In the genomic region with DNA sequence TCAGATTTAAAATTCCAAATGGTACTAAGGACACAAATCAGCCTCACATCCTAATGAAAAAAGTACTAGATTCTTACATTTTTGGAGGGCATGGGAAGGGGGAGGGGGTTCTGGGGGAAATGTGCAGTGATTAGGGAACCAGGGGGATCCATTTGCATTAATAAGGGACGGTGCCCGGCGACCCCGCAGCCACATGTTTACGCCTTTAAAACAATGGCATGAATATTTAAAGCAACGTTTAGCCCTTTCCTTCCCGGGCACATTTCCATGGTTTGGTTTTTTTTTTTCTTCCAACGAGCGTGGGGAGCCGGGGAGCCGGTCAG, we compare ENCODE assay signal across 8 cellular contexts. TPM values are rescaled to one million over a fixed set of nuclear protein-coding genes. Genes with fewer than 3 reads are reported as not detected.
A peak's percentile ranks its signal among the peaks of the same experiment; 100 is the strongest.
DNase-seq lines count a peak whose midpoint lies in the region; TF ChIP-seq lines count a peak whose summit lies in the region.

No MANE protein-coding gene starts in this region.

- peak overlapping the region; percentile 74 for H3K27ac ChIP-seq in SJCRH30
- peak overlapping the region; percentile 95 for H3K27ac ChIP-seq in rectal smooth muscle tissue (ENCODE audit: low read depth, low read length)

- no peak for TF ChIP-seq CTCF in GM12875 (IDR thresholded peaks at IDR 0.05; ENCODE audit: borderline replicate concordance, insufficient read depth, low read depth, low read length)

- H3K9ac ChIP-seq in rectal smooth muscle tissue (ENCODE audit: low read length), result peak overlapping the region; percentile 80

- peak overlapping the region; percentile 61 for H3K4me3 ChIP-seq in GM12875 (ENCODE audit: low read depth, low read length)
- H3K4me3 ChIP-seq in SJCRH30, result peak overlapping the region; percentile 72
- peak overlapping the region; percentile 80 for H3K4me3 ChIP-seq in rectal smooth muscle tissue (ENCODE audit: low read length)

- H3K4me1 ChIP-seq in SJCRH30 (peaks cover 8% of the 10 kb centered on the region; the same call in 1 of the 2 replicates), rectal smooth muscle tissue (ENCODE audit: control insufficient read depth, insufficient read depth, low read length) (peaks cover 2% of the 10 kb centered on the region)

- DNase-seq in SJCRH30 (peak; percentile 10 to 27), fibroblast of peridontal ligament (ENCODE audit: extremely low read depth) (peak; percentile 13), occipital lobe (lab: John Stamatoyannopoulos, UW) (no peak), kidney tubule cell (ENCODE audit: low spot score) (no peak), SHP77 (lab: John Stamatoyannopoulos, UW) (no peak)
- no peak for DNase-seq in activated effector memory CD4-positive, alpha-beta T cell treated with anti-CD3 and anti-CD28 coated beads, Interleukin-2, amount 50 U/mL, for 16 hours

- H3K9me3 ChIP-seq in SJCRH30 (replicated peaks), result no peaks in the 10 kb centered on the region

- H3K27me3 ChIP-seq in SJCRH30, result no peaks in the 10 kb centered on the region
- no peaks in the 10 kb centered on the region for H3K27me3 ChIP-seq in rectal smooth muscle tissue (ENCODE audit: control insufficient read depth, insufficient read depth, low read length)

- H3K36me3 ChIP-seq in SJCRH30, result peaks cover 15% of the 10 kb centered on the region; the same call in 1 of the 2 replicates
- no peaks in the 10 kb centered on the region for H3K36me3 ChIP-seq in rectal smooth muscle tissue (ENCODE audit: control insufficient read depth, insufficient read depth, low read length)

RNA-seq across cellular contexts. Expression of gene SEPHS1, which starts 1.2 kb away (rescaled TPM):
- 106 and 109 TPM in 2 replicates for total RNA-seq in SJCRH30 (2014; rRNA removed; shearing (Covaris generic))
- total RNA-seq in occipital lobe, result 34.9 TPM

RNA-seq across cellular contexts. Expression of gene PHYH, which starts 47.0 kb away (rescaled TPM):
- 12.8 and 14.1 TPM in 2 replicates for total RNA-seq in SJCRH30 (2014; rRNA removed; shearing (Covaris generic))
- 9.8 TPM for total RNA-seq in occipital lobe

Comparison
In these comparisons a context has a peak if more than half of its experiments do, and no peak if none do; other contexts are left out.
1. DNase-seq: peak in SJCRH30 (2 of 2) and fibroblast of peridontal ligament (single experiment); none in occipital lobe (single experiment), kidney tubule cell (single experiment), activated effector memory CD4-positive, alpha-beta T cell treated with anti-CD3 and anti-CD28 coated beads, Interleukin-2, amount 50 U/mL, for 16 hours (single experiment) and SHP77 (0 of 2).
2. Peak in every context shown above with its lines, with median percentiles within 50 percentile points of each other: H3K4me3 ChIP-seq.